ENCODE assay signal across 2 cellular contexts in the genomic region with DNA sequence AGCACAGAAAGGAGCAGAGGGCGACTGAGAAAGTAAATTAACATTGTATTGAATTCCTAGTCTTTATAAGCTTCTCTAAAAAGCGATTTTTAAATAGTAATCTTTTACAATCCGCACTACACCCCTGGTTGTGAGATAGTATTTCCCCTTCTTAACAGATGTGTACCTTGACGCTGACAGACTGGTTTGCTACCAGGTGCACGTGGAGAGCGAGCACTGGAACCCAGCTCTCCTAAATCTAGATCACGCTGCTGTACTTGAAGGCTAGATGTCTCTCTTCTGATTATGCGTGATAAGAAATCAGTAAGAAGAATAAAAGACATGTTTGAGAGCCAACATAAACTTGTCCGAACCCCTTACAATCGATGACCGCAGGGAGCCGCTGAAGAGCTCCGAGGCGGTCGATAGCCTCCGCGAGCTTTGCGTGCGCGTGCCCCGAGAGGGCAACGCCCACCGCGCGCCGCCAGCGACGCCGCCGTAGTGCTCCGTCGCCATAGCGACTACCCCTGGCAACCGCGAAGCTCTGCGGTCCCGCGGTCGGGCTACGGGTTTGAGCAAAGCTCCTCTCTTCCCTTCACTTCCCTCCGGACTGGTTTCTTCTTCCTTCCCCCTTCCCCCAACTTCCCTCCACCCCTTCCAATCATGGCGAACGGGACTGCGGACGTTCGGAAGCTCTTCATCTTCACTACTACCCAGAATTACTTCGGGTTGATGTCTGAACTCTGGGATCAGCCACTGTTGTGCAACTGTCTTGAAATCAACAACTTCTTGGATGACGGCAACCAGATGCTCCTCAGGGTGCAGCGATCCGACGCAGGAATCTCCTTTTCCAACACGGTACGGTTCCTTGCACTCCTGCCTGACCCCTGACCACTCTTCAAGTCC.
TF ChIP-seq lines count a peak whose summit lies in the region.

A gene with protein sequence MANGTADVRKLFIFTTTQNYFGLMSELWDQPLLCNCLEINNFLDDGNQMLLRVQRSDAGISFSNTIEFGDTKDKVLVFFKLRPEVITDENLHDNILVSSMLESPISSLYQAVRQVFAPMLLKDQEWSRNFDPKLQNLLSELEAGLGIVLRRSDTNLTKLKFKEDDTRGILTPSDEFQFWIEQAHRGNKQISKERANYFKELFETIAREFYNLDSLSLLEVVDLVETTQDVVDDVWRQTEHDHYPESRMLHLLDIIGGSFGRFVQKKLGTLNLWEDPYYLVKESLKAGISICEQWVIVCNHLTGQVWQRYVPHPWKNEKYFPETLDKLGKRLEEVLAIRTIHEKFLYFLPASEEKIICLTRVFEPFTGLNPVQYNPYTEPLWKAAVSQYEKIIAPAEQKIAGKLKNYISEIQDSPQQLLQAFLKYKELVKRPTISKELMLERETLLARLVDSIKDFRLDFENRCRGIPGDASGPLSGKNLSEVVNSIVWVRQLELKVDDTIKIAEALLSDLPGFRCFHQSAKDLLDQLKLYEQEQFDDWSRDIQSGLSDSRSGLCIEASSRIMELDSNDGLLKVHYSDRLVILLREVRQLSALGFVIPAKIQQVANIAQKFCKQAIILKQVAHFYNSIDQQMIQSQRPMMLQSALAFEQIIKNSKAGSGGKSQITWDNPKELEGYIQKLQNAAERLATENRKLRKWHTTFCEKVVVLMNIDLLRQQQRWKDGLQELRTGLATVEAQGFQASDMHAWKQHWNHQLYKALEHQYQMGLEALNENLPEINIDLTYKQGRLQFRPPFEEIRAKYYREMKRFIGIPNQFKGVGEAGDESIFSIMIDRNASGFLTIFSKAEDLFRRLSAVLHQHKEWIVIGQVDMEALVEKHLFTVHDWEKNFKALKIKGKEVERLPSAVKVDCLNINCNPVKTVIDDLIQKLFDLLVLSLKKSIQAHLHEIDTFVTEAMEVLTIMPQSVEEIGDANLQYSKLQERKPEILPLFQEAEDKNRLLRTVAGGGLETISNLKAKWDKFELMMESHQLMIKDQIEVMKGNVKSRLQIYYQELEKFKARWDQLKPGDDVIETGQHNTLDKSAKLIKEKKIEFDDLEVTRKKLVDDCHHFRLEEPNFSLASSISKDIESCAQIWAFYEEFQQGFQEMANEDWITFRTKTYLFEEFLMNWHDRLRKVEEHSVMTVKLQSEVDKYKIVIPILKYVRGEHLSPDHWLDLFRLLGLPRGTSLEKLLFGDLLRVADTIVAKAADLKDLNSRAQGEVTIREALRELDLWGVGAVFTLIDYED (N-terminal part only) (plus strand): TSS at position 494 of the 885 bp plus-strand sequence. CDS start 149 bp downstream, at position 643.

TF ChIP-seq in IMR-90, 13 proteins besides CTCF, POLR2A, EP300 and RAD21:
- TF ChIP-seq MAFK (IDR thresholded peaks at IDR 0.05; ENCODE audit: low read depth, low read length) (no peak), BHLHE40 (IDR thresholded peaks at IDR 0.05; ENCODE audit: low read depth, low read length) (0 out of 2 replicates have a peak, but pooled peaks have one; percentile 61), MXI1 (IDR thresholded peaks at IDR 0.05; ENCODE audit: borderline replicate concordance, low read depth, low read length) (peak; percentile 97), CEBPB (IDR thresholded peaks at IDR 0.05; ENCODE audit: low read depth, low read length) (peak; percentile 98), SMC3 (IDR thresholded peaks at IDR 0.05; ENCODE audit: low read depth, low read length) (peak; percentile 38)
- TF ChIP-seq, protein P1, sequence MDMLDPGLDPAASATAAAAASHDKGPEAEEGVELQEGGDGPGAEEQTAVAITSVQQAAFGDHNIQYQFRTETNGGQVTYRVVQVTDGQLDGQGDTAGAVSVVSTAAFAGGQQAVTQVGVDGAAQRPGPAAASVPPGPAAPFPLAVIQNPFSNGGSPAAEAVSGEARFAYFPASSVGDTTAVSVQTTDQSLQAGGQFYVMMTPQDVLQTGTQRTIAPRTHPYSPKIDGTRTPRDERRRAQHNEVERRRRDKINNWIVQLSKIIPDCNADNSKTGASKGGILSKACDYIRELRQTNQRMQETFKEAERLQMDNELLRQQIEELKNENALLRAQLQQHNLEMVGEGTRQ (IDR thresholded peaks at IDR 0.05; ENCODE audit: low read depth, low read length): 0 out of 2 replicates have a peak, but pooled peaks have one; percentile 33

TF ChIP-seq in PFSK-1, 5 proteins besides CTCF, POLR2A, EP300 and RAD21:
- peak; percentile 62 for TF ChIP-seq POLR2AphosphoS5 (IDR thresholded peaks at IDR 0.05; ENCODE audit: low read depth, low read length)
- TF ChIP-seq TAF1 (IDR thresholded peaks at IDR 0.05; ENCODE audit: borderline replicate concordance, insufficient read depth, low read length): peak; percentile 81; the same call in 1 of the 2 replicates
- TF ChIP-seq, protein P2, sequence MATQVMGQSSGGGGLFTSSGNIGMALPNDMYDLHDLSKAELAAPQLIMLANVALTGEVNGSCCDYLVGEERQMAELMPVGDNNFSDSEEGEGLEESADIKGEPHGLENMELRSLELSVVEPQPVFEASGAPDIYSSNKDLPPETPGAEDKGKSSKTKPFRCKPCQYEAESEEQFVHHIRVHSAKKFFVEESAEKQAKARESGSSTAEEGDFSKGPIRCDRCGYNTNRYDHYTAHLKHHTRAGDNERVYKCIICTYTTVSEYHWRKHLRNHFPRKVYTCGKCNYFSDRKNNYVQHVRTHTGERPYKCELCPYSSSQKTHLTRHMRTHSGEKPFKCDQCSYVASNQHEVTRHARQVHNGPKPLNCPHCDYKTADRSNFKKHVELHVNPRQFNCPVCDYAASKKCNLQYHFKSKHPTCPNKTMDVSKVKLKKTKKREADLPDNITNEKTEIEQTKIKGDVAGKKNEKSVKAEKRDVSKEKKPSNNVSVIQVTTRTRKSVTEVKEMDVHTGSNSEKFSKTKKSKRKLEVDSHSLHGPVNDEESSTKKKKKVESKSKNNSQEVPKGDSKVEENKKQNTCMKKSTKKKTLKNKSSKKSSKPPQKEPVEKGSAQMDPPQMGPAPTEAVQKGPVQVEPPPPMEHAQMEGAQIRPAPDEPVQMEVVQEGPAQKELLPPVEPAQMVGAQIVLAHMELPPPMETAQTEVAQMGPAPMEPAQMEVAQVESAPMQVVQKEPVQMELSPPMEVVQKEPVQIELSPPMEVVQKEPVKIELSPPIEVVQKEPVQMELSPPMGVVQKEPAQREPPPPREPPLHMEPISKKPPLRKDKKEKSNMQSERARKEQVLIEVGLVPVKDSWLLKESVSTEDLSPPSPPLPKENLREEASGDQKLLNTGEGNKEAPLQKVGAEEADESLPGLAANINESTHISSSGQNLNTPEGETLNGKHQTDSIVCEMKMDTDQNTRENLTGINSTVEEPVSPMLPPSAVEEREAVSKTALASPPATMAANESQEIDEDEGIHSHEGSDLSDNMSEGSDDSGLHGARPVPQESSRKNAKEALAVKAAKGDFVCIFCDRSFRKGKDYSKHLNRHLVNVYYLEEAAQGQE (IDR thresholded peaks at IDR 0.05; ENCODE audit: insufficient read depth in 1 of 2, low read depth in 2 of 2, low read length in 2 of 2): no peak
- peak; percentile 89 for TF ChIP-seq FOXP2 (optimal IDR thresholded peaks at IDR 0.05; ENCODE audit: borderline replicate concordance, extremely low read depth, extremely low read length, insufficient read depth)
- TF ChIP-seq SIN3A (IDR thresholded peaks at IDR 0.05; ENCODE audit: borderline replicate concordance, insufficient read depth, low read length): peak; percentile 96
